In genomic region chr20:40446868-40447267, GRCh38 we compare ENCODE assay signal across 16 cellular contexts.
DNase-seq lines count a peak whose midpoint lies in the region; ATAC-seq, FAIRE-seq and TF ChIP-seq lines count a peak whose summit lies in the region.
"Had no signal": no experiment of that assay in that cellular context is flagged by ENCODE, and none has a peak within 500 bp of the region (broad histone marks: within the 10 kb centered on the region; RNA-seq: fewer than 3 reads in every experiment).

No MANE protein-coding gene starts in this region.

- no peak overlapping the region for H3K23ac ChIP-seq in H1 (ENCODE audit: insufficient read length)

- H3K79me2 ChIP-seq in H1 (ENCODE audit: control insufficient read depth in 1 of 2, insufficient read depth in 2 of 2, low read length in 2 of 2) = no peaks in the 10 kb centered on the region
- no peaks in the 10 kb centered on the region for H3K79me2 ChIP-seq in smooth muscle cell (ENCODE audit: low read depth)

- no peak overlapping the region for H3K9ac ChIP-seq in H1 (replicated peaks in 1 of 4; ENCODE audit: extremely low read depth in 1 of 4, low read depth in 3 of 4, low read length in 3 of 4)
- H3K9ac ChIP-seq in smooth muscle cell (ENCODE audit: low read depth) = no peak overlapping the region
- H3K9ac ChIP-seq: BLaER1 treated with 17β-estradiol and CSF1 and Interleukin-3, amounts not matched to agents 10 nM and 100 nM had no signal

- no peak overlapping the region for H2BK15ac ChIP-seq in H1 (ENCODE audit: low read length)

- no peaks in the 10 kb centered on the region for H3K79me1 ChIP-seq in H1 (ENCODE audit: low read depth, low read length)

- peak; percentile 81 for ATAC-seq in left lobe of liver
- ATAC-seq in mucosa of descending colon = peak; percentile 45
- ATAC-seq in HG03097 (IDR thresholded peaks at IDR 0.05; ENCODE audit: low FRiP score, unreplicated experiment) = no peak

- H2AFZ ChIP-seq in H1 (ENCODE audit: low read length) (no peak overlapping the region), smooth muscle cell (ENCODE audit: low read depth) (no peak overlapping the region)

- no peak overlapping the region for H2AK5ac ChIP-seq in H1 (ENCODE audit: low read depth, low read length)

- TF ChIP-seq RAD21 in H1 (IDR thresholded peaks at IDR 0.05 in 1 of 2, conservative IDR thresholded peaks at IDR 0.05 in 1 of 2; ENCODE audit: low read depth in 2 of 2, low read length in 2 of 2) = no peak; a peak in 1 of 4 replicates

- H3K9me3 Mint-ChIP-seq in osteocyte (ENCODE audit: unreplicated experiment) = no peaks in the 10 kb centered on the region
- H3K9me3 Mint-ChIP-seq in activated naive CD4-positive, alpha-beta T cell treated with anti-CD3 and anti-CD28 coated beads for 36 hours = peaks cover 2% of the 10 kb centered on the region

- H3K4me1 Mint-ChIP-seq in osteocyte (ENCODE audit: unreplicated experiment) = no peaks in the 10 kb centered on the region
- no peaks in the 10 kb centered on the region for H3K4me1 Mint-ChIP-seq in activated naive CD4-positive, alpha-beta T cell treated with anti-CD3 and anti-CD28 coated beads for 36 hours (ENCODE audit: low read depth)
- H3K4me1 Mint-ChIP-seq: CD4-positive, CD25-positive, alpha-beta regulatory T cell had no signal

- no peak overlapping the region for H3K56ac ChIP-seq in H1 (replicated peaks; ENCODE audit: insufficient read length, low read depth, low read length)

- DNase-seq in H1 (ENCODE audit: low read depth in 1 of 2, low spot score in 2 of 2) = no peak
- no peak for DNase-seq in left lobe of liver (ENCODE audit: low spot score)
- DNase-seq in mucosa of descending colon = peak in 1 of 3 donors; percentile 15
- DNase-seq in osteocyte (ENCODE audit: extremely low spot score, unreplicated experiment) = peak; percentile 73
- DNase-seq in NK-92 (lab: John Stamatoyannopoulos, UW; ENCODE audit: unreplicated experiment) = no peak
- no peak for DNase-seq in activated naive CD4-positive, alpha-beta T cell treated with anti-CD3 and anti-CD28 coated beads for 36 hours
- DNase-seq in smooth muscle cell (lab: John Stamatoyannopoulos, UW; ENCODE audit: unreplicated experiment) = no peak
- DNase-seq: ACHN; CD4-positive, CD25-positive, alpha-beta regulatory T cell; DMS53; GF-D8; HCEC 1CT; HFFc6 had no signal

- TF ChIP-seq CTCF in H1 (IDR thresholded peaks at IDR 0.05; ENCODE audit: control extremely low read depth in 1 of 3, insufficient read depth in 1 of 3, low read depth in 1 of 3, low read length in 3 of 3) (no peak), mucosa of descending colon (IDR thresholded peaks at IDR 0.05) (no peak), osteocyte (IDR thresholded peaks at IDR 0.05) (no peak), smooth muscle cell (IDR thresholded peaks at IDR 0.05; ENCODE audit: borderline replicate concordance, insufficient read depth, poor library complexity, severe bottlenecking) (no peak)

- H4K8ac ChIP-seq in H1 (ENCODE audit: extremely low read depth, insufficient read depth, low read length) = no peak overlapping the region; the same call in 1 of the 2 replicates

- H3K4me1 ChIP-seq in H1 (replicated peaks in 1 of 4; ENCODE audit: control insufficient read depth in 3 of 4, insufficient read depth in 4 of 4, low read length in 3 of 4) (peaks cover 0 to 4% (median 1%) of the 10 kb centered on the region in 4 experiments; a peak in 4 of 7 replicates), mucosa of descending colon (ENCODE audit: low read depth) (no peaks in the 10 kb centered on the region), smooth muscle cell (ENCODE audit: low read depth) (peaks cover 7% of the 10 kb centered on the region)

- no peak for TF ChIP-seq EP300 in H1 (IDR thresholded peaks at IDR 0.05; ENCODE audit: borderline replicate concordance in 1 of 2, low read depth in 2 of 2, low read length in 2 of 2)

- 0 out of 2 replicates have a peak overlapping the region, but pooled peaks have one; percentile 55 for H2BK12ac ChIP-seq in H1 (ENCODE audit: low read depth, low read length)

- H4K5ac ChIP-seq in H1 (ENCODE audit: insufficient read length, low read depth, low read length) = no peak overlapping the region

- no peak overlapping the region for H3K18ac ChIP-seq in H1 (ENCODE audit: extremely low read depth, low read length)

- FAIRE-seq in H1 (lab: Jason Lieb, UNC) = no peak
- FAIRE-seq: GM19239 had no signal

- no peaks in the 10 kb centered on the region for H3K27me3 ChIP-seq in H1 (replicated peaks in 1 of 4; ENCODE audit: control insufficient read depth in 3 of 4, extremely low read depth in 1 of 4, insufficient read depth in 3 of 4, low read length in 3 of 4)
- H3K27me3 ChIP-seq in smooth muscle cell (ENCODE audit: low read depth) = no peaks in the 10 kb centered on the region
- H3K27me3 ChIP-seq: BLaER1 treated with 17β-estradiol and CSF1 and Interleukin-3, amounts not matched to agents 10 nM and 100 nM had no signal

- no peaks in the 10 kb centered on the region for H3F3A ChIP-seq in smooth muscle cell (ENCODE audit: low read depth)

- intact Hi-C loops in mucosa of descending colon (cut with DNase I, micrococcal nuclease) = no loop called here
- intact Hi-C loops in activated naive CD4-positive, alpha-beta T cell treated with anti-CD3 and anti-CD28 coated beads for 36 hours (cut with micrococcal nuclease) = no loop called here

- H3K4me2 ChIP-seq in H1 (ENCODE audit: insufficient read depth in 1 of 2, low read depth in 2 of 2, low read length in 2 of 2) = no peak overlapping the region
- H3K4me2 ChIP-seq in smooth muscle cell = no peak overlapping the region

- TF ChIP-seq POLR2A in H1 (IDR thresholded peaks at IDR 0.05; ENCODE audit: control extremely low read depth in 1 of 2, low read depth in 2 of 2, low read length in 2 of 2) = no peak

- H3K14ac ChIP-seq in H1 (ENCODE audit: insufficient read length) = no peak overlapping the region

- H3K4me3 ChIP-seq in H1 (ENCODE audit: extremely low read depth in 1 of 4, insufficient read depth in 2 of 4, low read depth in 3 of 4, low read length in 4 of 4) (no peak overlapping the region), mucosa of descending colon (no peak overlapping the region), smooth muscle cell (no peak overlapping the region)
- H3K4me3 ChIP-seq: BLaER1 treated with 17β-estradiol and CSF1 and Interleukin-3, amounts not matched to agents 10 nM and 100 nM had no signal

- H2BK5ac ChIP-seq in H1 (ENCODE audit: low read depth, low read length) = no peak overlapping the region

- CTCF ChIA-PET in H1 (lab: Charles Lee; ENCODE audit: partially characterized antibody) = interaction anchor here (1.1 to 1.5 kb wide), 2 partner anchors 23 to 106 kb away, joined by 3 to 4 read pairs; no protein-coding TSS in a partner anchor
- CTCF ChIA-PET in activated naive CD4-positive, alpha-beta T cell treated with anti-CD3 and anti-CD28 coated beads for 36 hours (lab: Charles Lee) = no interaction called here

- H4K20me1 ChIP-seq in H1 (replicated peaks in 1 of 2; ENCODE audit: control insufficient read depth in 1 of 2, insufficient read depth in 2 of 2, low read length in 2 of 2) (no peaks in the 10 kb centered on the region), smooth muscle cell (ENCODE audit: low read depth) (no peaks in the 10 kb centered on the region)
- H4K20me1 ChIP-seq: BLaER1 treated with 17β-estradiol and CSF1 and Interleukin-3, amounts not matched to agents 10 nM and 100 nM had no signal

- H2BK20ac ChIP-seq in H1 (ENCODE audit: low read length) = no peak overlapping the region

- H3K27ac Mint-ChIP-seq in osteocyte (ENCODE audit: unreplicated experiment) = no peak overlapping the region
- no peak overlapping the region for H3K27ac Mint-ChIP-seq in activated naive CD4-positive, alpha-beta T cell treated with anti-CD3 and anti-CD28 coated beads for 36 hours
- H3K27ac Mint-ChIP-seq: CD4-positive, CD25-positive, alpha-beta regulatory T cell; HFFc6 had no signal

- POLR2A ChIA-PET in H1 (lab: Charles Lee; ENCODE audit: partially characterized antibody) = interaction anchor here (0.6 kb wide), 1 partner anchor 1707 kb away, joined by 3 read pairs; no protein-coding TSS in a partner anchor

- 100% methylated on average over 2 of the region's 2 CpGs; no CpG with 5 or more reads in 1 of the 2 experiments for WGBS in H1 (ENCODE audit: extremely low coverage in 1 of 2, insufficient coverage in 1 of 2, insufficient read length in 1 of 2, insufficient replicate concordance in 2 of 2, low coverage in 1 of 2, low lambda C conversion rate in 2 of 2, missing lambda C conversion rate in 1 of 2), 2 experiments
- whole genome bisulfite sequencing in smooth muscle cell (ENCODE audit: low lambda C conversion rate) = 89% methylated on average over 2 of the region's 2 CpGs

- H4K91ac ChIP-seq in H1 (replicated peaks; ENCODE audit: insufficient read length, low read length) = no peak overlapping the region

- no peak overlapping the region for H3K4ac ChIP-seq in H1 (replicated peaks; ENCODE audit: insufficient read length, low read depth, low read length)

- no peaks in the 10 kb centered on the region for H3K36me3 Mint-ChIP-seq in osteocyte (ENCODE audit: unreplicated experiment)
- no peaks in the 10 kb centered on the region for H3K36me3 Mint-ChIP-seq in activated naive CD4-positive, alpha-beta T cell treated with anti-CD3 and anti-CD28 coated beads for 36 hours (ENCODE audit: low read depth)
- H3K36me3 Mint-ChIP-seq: CD4-positive, CD25-positive, alpha-beta regulatory T cell had no signal

- peaks cover 16% of the 10 kb centered on the region for H3K27me3 Mint-ChIP-seq in osteocyte (ENCODE audit: unreplicated experiment)
- H3K27me3 Mint-ChIP-seq in activated naive CD4-positive, alpha-beta T cell treated with anti-CD3 and anti-CD28 coated beads for 36 hours (ENCODE audit: low read depth) = peaks cover 3% of the 10 kb centered on the region

- H3K36me3 ChIP-seq in H1 (ENCODE audit: control insufficient read depth in 2 of 4, insufficient read depth in 4 of 4, low read length in 3 of 4) (no peaks in the 10 kb centered on the region), mucosa of descending colon (ENCODE audit: low read depth) (no peaks in the 10 kb centered on the region), smooth muscle cell (ENCODE audit: low read depth) (no peaks in the 10 kb centered on the region)
- H3K36me3 ChIP-seq: BLaER1 treated with 17β-estradiol and CSF1 and Interleukin-3, amounts not matched to agents 10 nM and 100 nM had no signal

- H3K4me3 Mint-ChIP-seq in osteocyte (ENCODE audit: unreplicated experiment) = no peak overlapping the region
- no peak overlapping the region for H3K4me3 Mint-ChIP-seq in activated naive CD4-positive, alpha-beta T cell treated with anti-CD3 and anti-CD28 coated beads for 36 hours
- H3K4me3 Mint-ChIP-seq: CD4-positive, CD25-positive, alpha-beta regulatory T cell; HFFc6 had no signal

- H3K23me2 ChIP-seq in H1 (ENCODE audit: low read depth, low read length) = no peaks in the 10 kb centered on the region

- H2BK120ac ChIP-seq in H1 (replicated peaks; ENCODE audit: low read depth, low read length) = no peak overlapping the region

- no peaks in the 10 kb centered on the region; a peak in 1 of 4 replicates for H3K9me3 ChIP-seq in H1 (ENCODE audit: insufficient read depth in 2 of 2, low read depth in 1 of 2, low read length in 1 of 2)
- no peaks in the 10 kb centered on the region for H3K9me3 ChIP-seq in mucosa of descending colon
- H3K9me3 ChIP-seq in smooth muscle cell (replicated peaks; ENCODE audit: low read depth) = no peaks in the 10 kb centered on the region
- H3K9me3 ChIP-seq: BLaER1 treated with 17β-estradiol and CSF1 and Interleukin-3, amounts not matched to agents 10 nM and 100 nM had no signal

- H3K27ac ChIP-seq in H1 (ENCODE audit: low read depth, low read length) (no peak overlapping the region), smooth muscle cell (ENCODE audit: low read depth) (no peak overlapping the region)
